In the genomic region with DNA sequence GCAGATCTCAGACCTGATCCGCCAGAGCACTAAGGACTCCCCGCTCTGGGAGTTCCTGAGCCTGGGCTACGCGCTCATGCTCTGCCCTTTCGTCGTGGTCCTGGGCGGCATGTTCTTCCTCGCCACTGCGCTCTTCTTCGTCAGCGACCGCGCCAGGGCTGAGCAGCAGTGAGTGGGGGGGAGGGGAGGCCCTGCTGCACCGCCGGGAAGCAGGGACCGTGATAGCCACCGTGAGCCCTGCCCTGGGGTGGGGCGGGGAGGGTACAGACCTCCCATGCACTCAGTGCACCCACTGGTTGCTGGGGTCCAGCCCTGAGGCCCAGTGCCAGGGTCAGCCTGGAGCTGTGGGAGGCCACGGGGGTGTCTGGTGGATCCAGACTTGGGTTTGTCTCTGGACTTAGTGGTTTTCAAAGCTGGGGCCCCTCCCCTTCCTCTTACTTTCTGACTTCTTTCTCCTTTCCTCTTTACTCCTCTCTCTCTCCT, we compare ENCODE assay signal across 1 cellular context.
TF ChIP-seq lines count a peak whose summit lies in the region.

No MANE protein-coding gene starts in this region.

TF ChIP-seq in GM12878, 131 proteins besides CTCF, POLR2A, EP300 and RAD21:
- no peak for TF ChIP-seq TCF3 (IDR thresholded peaks at IDR 0.05; ENCODE audit: borderline replicate concordance, insufficient read depth, low read depth, low read length)
- TF ChIP-seq, protein P1, sequence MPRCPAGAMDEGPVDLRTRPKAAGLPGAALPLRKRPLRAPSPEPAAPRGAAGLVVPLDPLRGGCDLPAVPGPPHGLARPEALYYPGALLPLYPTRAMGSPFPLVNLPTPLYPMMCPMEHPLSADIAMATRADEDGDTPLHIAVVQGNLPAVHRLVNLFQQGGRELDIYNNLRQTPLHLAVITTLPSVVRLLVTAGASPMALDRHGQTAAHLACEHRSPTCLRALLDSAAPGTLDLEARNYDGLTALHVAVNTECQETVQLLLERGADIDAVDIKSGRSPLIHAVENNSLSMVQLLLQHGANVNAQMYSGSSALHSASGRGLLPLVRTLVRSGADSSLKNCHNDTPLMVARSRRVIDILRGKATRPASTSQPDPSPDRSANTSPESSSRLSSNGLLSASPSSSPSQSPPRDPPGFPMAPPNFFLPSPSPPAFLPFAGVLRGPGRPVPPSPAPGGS (IDR thresholded peaks at IDR 0.05; ENCODE audit: borderline replicate concordance, insufficient read depth, low read depth, low read length, poor library complexity, severe bottlenecking), result peak; percentile 46
